ENCODE assay signal across 2 cellular contexts in the genomic region with DNA sequence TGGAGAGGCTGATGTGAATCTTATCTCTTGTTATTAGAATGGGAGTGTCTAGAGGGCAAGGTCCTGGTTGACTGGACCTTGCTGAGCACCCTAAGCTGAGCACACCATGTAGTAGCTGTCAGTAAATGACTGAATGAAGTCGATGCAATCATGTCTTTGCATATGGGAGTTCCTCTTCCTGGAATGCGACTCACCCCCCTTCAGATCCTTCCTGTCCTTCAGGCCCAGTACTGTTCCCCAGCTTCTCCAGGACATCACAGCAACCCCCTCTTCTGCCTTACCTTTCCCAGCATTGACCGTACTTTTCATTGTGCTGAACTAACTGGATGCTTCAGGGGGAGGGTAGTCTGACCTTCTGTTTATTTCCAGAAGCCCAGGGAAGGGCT.
TF ChIP-seq lines count a peak whose summit lies in the region.

No MANE protein-coding gene starts in this region.

TF ChIP-seq in liver, 16 proteins besides CTCF, POLR2A, EP300 and RAD21:
- TF ChIP-seq, protein P1, sequence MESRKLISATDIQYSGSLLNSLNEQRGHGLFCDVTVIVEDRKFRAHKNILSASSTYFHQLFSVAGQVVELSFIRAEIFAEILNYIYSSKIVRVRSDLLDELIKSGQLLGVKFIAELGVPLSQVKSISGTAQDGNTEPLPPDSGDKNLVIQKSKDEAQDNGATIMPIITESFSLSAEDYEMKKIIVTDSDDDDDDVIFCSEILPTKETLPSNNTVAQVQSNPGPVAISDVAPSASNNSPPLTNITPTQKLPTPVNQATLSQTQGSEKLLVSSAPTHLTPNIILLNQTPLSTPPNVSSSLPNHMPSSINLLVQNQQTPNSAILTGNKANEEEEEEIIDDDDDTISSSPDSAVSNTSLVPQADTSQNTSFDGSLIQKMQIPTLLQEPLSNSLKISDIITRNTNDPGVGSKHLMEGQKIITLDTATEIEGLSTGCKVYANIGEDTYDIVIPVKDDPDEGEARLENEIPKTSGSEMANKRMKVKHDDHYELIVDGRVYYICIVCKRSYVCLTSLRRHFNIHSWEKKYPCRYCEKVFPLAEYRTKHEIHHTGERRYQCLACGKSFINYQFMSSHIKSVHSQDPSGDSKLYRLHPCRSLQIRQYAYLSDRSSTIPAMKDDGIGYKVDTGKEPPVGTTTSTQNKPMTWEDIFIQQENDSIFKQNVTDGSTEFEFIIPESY (IDR thresholded peaks at IDR 0.05) = no peak
- TF ChIP-seq, protein P2, sequence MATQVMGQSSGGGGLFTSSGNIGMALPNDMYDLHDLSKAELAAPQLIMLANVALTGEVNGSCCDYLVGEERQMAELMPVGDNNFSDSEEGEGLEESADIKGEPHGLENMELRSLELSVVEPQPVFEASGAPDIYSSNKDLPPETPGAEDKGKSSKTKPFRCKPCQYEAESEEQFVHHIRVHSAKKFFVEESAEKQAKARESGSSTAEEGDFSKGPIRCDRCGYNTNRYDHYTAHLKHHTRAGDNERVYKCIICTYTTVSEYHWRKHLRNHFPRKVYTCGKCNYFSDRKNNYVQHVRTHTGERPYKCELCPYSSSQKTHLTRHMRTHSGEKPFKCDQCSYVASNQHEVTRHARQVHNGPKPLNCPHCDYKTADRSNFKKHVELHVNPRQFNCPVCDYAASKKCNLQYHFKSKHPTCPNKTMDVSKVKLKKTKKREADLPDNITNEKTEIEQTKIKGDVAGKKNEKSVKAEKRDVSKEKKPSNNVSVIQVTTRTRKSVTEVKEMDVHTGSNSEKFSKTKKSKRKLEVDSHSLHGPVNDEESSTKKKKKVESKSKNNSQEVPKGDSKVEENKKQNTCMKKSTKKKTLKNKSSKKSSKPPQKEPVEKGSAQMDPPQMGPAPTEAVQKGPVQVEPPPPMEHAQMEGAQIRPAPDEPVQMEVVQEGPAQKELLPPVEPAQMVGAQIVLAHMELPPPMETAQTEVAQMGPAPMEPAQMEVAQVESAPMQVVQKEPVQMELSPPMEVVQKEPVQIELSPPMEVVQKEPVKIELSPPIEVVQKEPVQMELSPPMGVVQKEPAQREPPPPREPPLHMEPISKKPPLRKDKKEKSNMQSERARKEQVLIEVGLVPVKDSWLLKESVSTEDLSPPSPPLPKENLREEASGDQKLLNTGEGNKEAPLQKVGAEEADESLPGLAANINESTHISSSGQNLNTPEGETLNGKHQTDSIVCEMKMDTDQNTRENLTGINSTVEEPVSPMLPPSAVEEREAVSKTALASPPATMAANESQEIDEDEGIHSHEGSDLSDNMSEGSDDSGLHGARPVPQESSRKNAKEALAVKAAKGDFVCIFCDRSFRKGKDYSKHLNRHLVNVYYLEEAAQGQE (IDR thresholded peaks at IDR 0.05) = no peak
- TF ChIP-seq JUND (IDR thresholded peaks at IDR 0.05) = no peak
- TF ChIP-seq NR2F2 (IDR thresholded peaks at IDR 0.05) = no peak
- TF ChIP-seq RXRA (IDR thresholded peaks at IDR 0.05) = no peak
- TF ChIP-seq, protein P3, sequence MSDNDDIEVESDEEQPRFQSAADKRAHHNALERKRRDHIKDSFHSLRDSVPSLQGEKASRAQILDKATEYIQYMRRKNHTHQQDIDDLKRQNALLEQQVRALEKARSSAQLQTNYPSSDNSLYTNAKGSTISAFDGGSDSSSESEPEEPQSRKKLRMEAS (IDR thresholded peaks at IDR 0.05) = no peak
- TF ChIP-seq HNF4A (conservative IDR thresholded peaks at IDR 0.05) = no peak
- TF ChIP-seq HNF4G (IDR thresholded peaks at IDR 0.05) = no peak
- no peak for TF ChIP-seq FOXA1 (IDR thresholded peaks at IDR 0.05)
- no peak for TF ChIP-seq GABPA (IDR thresholded peaks at IDR 0.05 in 1 of 2, conservative IDR thresholded peaks at IDR 0.05 in 1 of 2)
- TF ChIP-seq TAF1 (conservative IDR thresholded peaks at IDR 0.05) = no peak

TF ChIP-seq in HepG2, 621 proteins besides CTCF, POLR2A, EP300 and RAD21:
- TF ChIP-seq NFIB (CRISPR knock-in tag; IDR thresholded peaks at IDR 0.05; ENCODE audit: borderline replicate concordance) (no peak), SOX6 (IDR thresholded peaks at IDR 0.05) (no peak), SOX6 (CRISPR knock-in tag; IDR thresholded peaks at IDR 0.05) (no peak), PAXIP1 (CRISPR knock-in tag; conservative IDR thresholded peaks at IDR 0.05) (no peak), RNF219 (CRISPR knock-in tag; IDR thresholded peaks at IDR 0.05) (no peak), ZNF30 (CRISPR knock-in tag; IDR thresholded peaks at IDR 0.05) (no peak), ZFP90 (CRISPR knock-in tag; IDR thresholded peaks at IDR 0.05; ENCODE audit: borderline replicate concordance) (no peak), SCMH1 (CRISPR knock-in tag; IDR thresholded peaks at IDR 0.05; ENCODE audit: borderline replicate concordance) (no peak), CHD4 (IDR thresholded peaks at IDR 0.05; ENCODE audit: borderline replicate concordance, low read length) (no peak), RARG (CRISPR knock-in tag; IDR thresholded peaks at IDR 0.05; ENCODE audit: low read depth) (no peak), ZNF782 (CRISPR knock-in tag; IDR thresholded peaks at IDR 0.05; ENCODE audit: borderline replicate concordance) (no peak), KDM1A (CRISPR knock-in tag; IDR thresholded peaks at IDR 0.05) (no peak), SIX4 (CRISPR knock-in tag; IDR thresholded peaks at IDR 0.05) (no peak)
- TF ChIP-seq, protein P4, sequence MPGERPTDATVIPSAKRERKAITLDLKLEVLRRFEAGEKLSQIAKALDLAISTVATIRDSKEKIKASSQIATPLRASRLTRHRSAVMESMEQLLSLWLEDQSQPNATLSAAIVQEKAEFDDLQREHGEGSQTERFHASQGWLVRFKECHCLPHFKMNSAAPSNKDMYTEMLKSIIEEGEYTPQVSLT (CRISPR knock-in tag; IDR thresholded peaks at IDR 0.05; ENCODE audit: borderline replicate concordance, low read depth) = no peak
- TF ChIP-seq, protein P5, sequence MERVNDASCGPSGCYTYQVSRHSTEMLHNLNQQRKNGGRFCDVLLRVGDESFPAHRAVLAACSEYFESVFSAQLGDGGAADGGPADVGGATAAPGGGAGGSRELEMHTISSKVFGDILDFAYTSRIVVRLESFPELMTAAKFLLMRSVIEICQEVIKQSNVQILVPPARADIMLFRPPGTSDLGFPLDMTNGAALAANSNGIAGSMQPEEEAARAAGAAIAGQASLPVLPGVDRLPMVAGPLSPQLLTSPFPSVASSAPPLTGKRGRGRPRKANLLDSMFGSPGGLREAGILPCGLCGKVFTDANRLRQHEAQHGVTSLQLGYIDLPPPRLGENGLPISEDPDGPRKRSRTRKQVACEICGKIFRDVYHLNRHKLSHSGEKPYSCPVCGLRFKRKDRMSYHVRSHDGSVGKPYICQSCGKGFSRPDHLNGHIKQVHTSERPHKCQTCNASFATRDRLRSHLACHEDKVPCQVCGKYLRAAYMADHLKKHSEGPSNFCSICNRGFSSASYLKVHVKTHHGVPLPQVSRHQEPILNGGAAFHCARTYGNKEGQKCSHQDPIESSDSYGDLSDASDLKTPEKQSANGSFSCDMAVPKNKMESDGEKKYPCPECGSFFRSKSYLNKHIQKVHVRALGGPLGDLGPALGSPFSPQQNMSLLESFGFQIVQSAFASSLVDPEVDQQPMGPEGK (CRISPR knock-in tag; IDR thresholded peaks at IDR 0.05) = no peak
- TF ChIP-seq, protein P6, sequence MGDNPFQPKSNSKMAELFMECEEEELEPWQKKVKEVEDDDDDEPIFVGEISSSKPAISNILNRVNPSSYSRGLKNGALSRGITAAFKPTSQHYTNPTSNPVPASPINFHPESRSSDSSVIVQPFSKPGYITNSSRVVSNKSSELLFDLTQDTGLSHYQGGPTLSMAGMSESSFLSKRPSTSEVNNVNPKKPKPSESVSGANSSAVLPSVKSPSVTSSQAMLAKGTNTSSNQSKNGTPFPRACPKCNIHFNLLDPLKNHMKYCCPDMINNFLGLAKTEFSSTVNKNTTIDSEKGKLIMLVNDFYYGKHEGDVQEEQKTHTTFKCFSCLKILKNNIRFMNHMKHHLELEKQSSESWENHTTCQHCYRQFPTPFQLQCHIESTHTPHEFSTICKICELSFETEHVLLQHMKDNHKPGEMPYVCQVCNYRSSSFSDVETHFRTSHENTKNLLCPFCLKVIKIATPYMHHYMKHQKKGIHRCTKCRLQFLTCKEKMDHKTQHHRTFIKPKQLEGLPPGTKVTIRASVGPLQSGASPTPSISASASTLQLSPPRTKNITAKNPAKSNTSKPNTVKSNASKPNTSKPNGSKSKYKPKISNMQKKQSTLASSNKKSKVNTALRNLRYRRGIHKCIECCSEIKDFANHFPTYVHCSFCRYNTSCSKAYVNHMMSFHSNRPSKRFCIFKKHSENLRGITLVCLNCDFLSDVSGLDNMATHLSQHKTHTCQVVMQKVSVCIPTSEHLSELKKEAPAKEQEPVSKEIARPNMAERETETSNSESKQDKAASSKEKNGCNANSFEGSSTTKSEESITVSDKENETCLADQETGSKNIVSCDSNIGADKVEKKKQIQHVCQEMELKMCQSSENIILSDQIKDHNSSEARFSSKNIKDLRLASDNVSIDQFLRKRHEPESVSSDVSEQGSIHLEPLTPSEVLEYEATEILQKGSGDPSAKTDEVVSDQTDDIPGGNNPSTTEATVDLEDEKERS (CRISPR knock-in tag; IDR thresholded peaks at IDR 0.05) = no peak
